2 cellular contexts compared by ENCODE assay signal in genomic region chr1:90712153-90712930, GRCh38.
A peak's percentile ranks its signal among the peaks of the same experiment; 100 is the strongest.
TF ChIP-seq lines count a peak whose summit lies in the region.

No MANE protein-coding gene starts in this region.

TF ChIP-seq in H1, 55 proteins besides CTCF, POLR2A, EP300 and RAD21 (continued from another document):
- TF ChIP-seq RNF2 (IDR thresholded peaks at IDR 0.05; ENCODE audit: borderline replicate concordance, low read depth, low read length, missing control alignments, poor library complexity, severe bottlenecking) (peak; percentile 87), BACH1 (IDR thresholded peaks at IDR 0.05; ENCODE audit: low read length) (no peak), SUZ12 (IDR thresholded peaks at IDR 0.05; ENCODE audit: low read length) (peak; percentile 93)

TF ChIP-seq in neural cell, 6 proteins besides CTCF, POLR2A, EP300 and RAD21:
- TF ChIP-seq REST (IDR thresholded peaks at IDR 0.05; ENCODE audit: borderline replicate concordance) (no peak), TAF1 (IDR thresholded peaks at IDR 0.05; ENCODE audit: low read depth) (no peak), POLR2AphosphoS5 (IDR thresholded peaks at IDR 0.05) (no peak), EZH2 (IDR thresholded peaks at IDR 0.05; ENCODE audit: borderline replicate concordance, insufficient read depth, low read length, poor library complexity, severe bottlenecking) (peak; percentile 18), MXI1 (conservative IDR thresholded peaks at IDR 0.05; ENCODE audit: poor library complexity, severe bottlenecking) (no peak), SMC3 (conservative IDR thresholded peaks at IDR 0.05; ENCODE audit: poor library complexity) (no peak)
